ENCODE assay signal across 18 cellular contexts in the genomic region with DNA sequence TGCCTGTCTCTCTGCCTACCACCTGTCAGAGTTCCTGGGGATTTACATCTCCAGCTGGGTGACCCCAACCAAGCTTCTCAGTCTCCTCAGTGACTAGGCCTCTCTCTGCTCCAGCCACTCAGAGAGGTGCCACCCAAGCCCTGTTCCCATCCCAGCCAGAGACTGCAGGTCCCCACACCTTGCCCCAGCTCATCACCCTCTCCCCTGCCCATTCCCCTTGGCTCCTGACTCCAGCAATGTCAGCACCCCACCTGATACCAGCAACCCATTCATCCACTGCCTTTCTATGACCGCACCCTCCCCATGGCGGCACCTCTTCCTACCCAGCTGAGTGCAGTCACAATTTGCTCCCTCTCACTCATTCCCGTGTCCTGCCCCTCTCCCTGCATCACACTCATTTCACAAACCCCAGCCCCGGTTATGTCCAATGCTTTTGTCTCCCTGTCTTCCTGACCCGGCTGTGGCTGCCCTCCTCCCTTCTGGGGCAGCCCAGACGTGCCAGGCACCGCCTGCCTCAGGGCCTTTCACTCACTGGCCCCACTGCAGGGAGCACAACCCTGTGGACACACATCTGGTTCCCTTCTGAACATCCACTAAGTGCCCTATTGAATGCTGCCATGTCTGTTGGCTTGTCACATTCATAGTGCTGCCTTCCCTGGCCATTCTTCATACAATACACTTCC.
A peak's percentile ranks its signal among the peaks of the same experiment; 100 is the strongest.
DNase-seq lines count a peak whose midpoint lies in the region; ATAC-seq, FAIRE-seq and TF ChIP-seq lines count a peak whose summit lies in the region.
"Had no signal": no experiment of that assay in that cellular context is flagged by ENCODE, and none has a peak within 500 bp of the region (broad histone marks: within the 10 kb centered on the region; RNA-seq: fewer than 3 reads in every experiment).

No MANE protein-coding gene starts in this region.

- no peak overlapping the region for H3K4me2 ChIP-seq in SK-N-SH
- H3K4me2 ChIP-seq: A549 had no signal

- no peaks in the 10 kb centered on the region for H3K79me2 ChIP-seq in SK-N-SH (ENCODE audit: insufficient read depth)

- POLR2A ChIA-PET in SK-N-SH (lab: Yijun Ruan, JAX): no interaction called here

- CTCF ChIA-PET in SK-N-SH (lab: Yijun Ruan, JAX): interaction anchor here (0.7 kb wide), 1 partner anchor 58 kb away, joined by 4 read pairs; no protein-coding TSS in a partner anchor

- ATAC-seq in SK-N-SH treated with all-trans-retinoic acid at 6 μM for 48 hours (no peak), HG03520 (IDR thresholded peaks at IDR 0.05; ENCODE audit: unreplicated experiment) (no peak)
- ATAC-seq: A549 had no signal

- H3K9ac ChIP-seq in SK-N-SH (no peak overlapping the region), endodermal cell (ENCODE audit: extremely low read depth, low read length, poor library complexity, severe bottlenecking) (no peak overlapping the region)

- no peak overlapping the region for H3K27ac Mint-ChIP-seq in endodermal cell
- H3K27ac Mint-ChIP-seq in neural crest cell (ENCODE audit: unreplicated experiment): peak overlapping the region; percentile 75
- H3K27ac Mint-ChIP-seq: CD4-positive, alpha-beta T cell had no signal

- no peaks in the 10 kb centered on the region for H3K9me2 ChIP-seq in SK-N-SH

- H3K4me1 ChIP-seq in SK-N-SH (ENCODE audit: control insufficient read depth in 1 of 2, insufficient read depth in 2 of 2, low read depth in 1 of 2, low read length in 1 of 2) (peaks cover 0 to 5% of the 10 kb centered on the region in 2 experiments; a peak in 1 of 4 replicates), endodermal cell (ENCODE audit: control insufficient read depth, insufficient read depth, low read length) (peaks cover 5% of the 10 kb centered on the region)
- H3K4me1 ChIP-seq: A549, Caco-2 had no signal

- no peak for TF ChIP-seq EP300 in SK-N-SH (IDR thresholded peaks at IDR 0.05; ENCODE audit: borderline replicate concordance in 1 of 2, low read depth in 1 of 2, low read length in 1 of 2)

- H3K27ac ChIP-seq in SK-N-SH (ENCODE audit: low read depth in 2 of 2, low read length in 1 of 2) (no peak overlapping the region), endodermal cell (ENCODE audit: low read depth, low read length) (no peak overlapping the region)
- H3K27ac ChIP-seq: 22Rv1, A549, C4-2B had no signal

- in situ Hi-C loops in G401 (cut with HindIII; ENCODE audit: low sequenced_read_pairs): no loop called here

- 16% methylated on average over 7 of the region's 7 CpGs for WGBS in SK-N-SH (ENCODE audit: low lambda C conversion rate)
- 91 to 95% methylated on average over 3 to 7 of the region's 7 CpGs for WGBS in endodermal cell (ENCODE audit: insufficient coverage in 1 of 2, insufficient read length in 1 of 2), 2 experiments

- no peak overlapping the region for H2AFZ ChIP-seq in SK-N-SH (ENCODE audit: low read depth)

- FAIRE-seq in urothelium cell line (lab: Jason Lieb, UNC): peak; percentile 73
- FAIRE-seq: A549, D721Med had no signal

- TF ChIP-seq CTCF in SK-N-SH (IDR thresholded peaks at IDR 0.05) (no peak), endodermal cell (conservative IDR thresholded peaks at IDR 0.05) (no peak), neural crest cell (conservative IDR thresholded peaks at IDR 0.05) (no peak)

- H3F3A ChIP-seq in SK-N-SH (replicated peaks; ENCODE audit: insufficient read depth): no peaks in the 10 kb centered on the region

- H4K20me1 ChIP-seq in SK-N-SH (ENCODE audit: insufficient read depth): no peaks in the 10 kb centered on the region

- H3K4me1 Mint-ChIP-seq in endodermal cell: peaks cover 15% of the 10 kb centered on the region
- peaks cover 20% of the 10 kb centered on the region for H3K4me1 Mint-ChIP-seq in neural crest cell

- H3K4me3 Mint-ChIP-seq in endodermal cell (no peak overlapping the region), neural crest cell (no peak overlapping the region)
- H3K4me3 Mint-ChIP-seq: CD4-positive, alpha-beta T cell; H9 had no signal

- H3K27me3 ChIP-seq in SK-N-SH (ENCODE audit: insufficient read depth) (no peaks in the 10 kb centered on the region), endodermal cell (ENCODE audit: control insufficient read depth, insufficient read depth, low read length, poor library complexity, severe bottlenecking) (no peaks in the 10 kb centered on the region)

- H3K9me3 Mint-ChIP-seq in endodermal cell: peaks cover 13% of the 10 kb centered on the region
- peaks cover 14% of the 10 kb centered on the region for H3K9me3 Mint-ChIP-seq in neural crest cell
- H3K9me3 Mint-ChIP-seq: CD4-positive, alpha-beta T cell had no signal

- H3K36me3 ChIP-seq in SK-N-SH (replicated peaks in 1 of 2; ENCODE audit: control insufficient read depth in 1 of 2, insufficient read depth in 2 of 2, low read length in 1 of 2) (no peaks in the 10 kb centered on the region), endodermal cell (ENCODE audit: control insufficient read depth, insufficient read depth, low read length) (no peaks in the 10 kb centered on the region)

- H3K36me3 Mint-ChIP-seq in endodermal cell (ENCODE audit: low read depth) (no peaks in the 10 kb centered on the region), neural crest cell (ENCODE audit: low read depth) (peaks cover 3% of the 10 kb centered on the region)

- no peaks in the 10 kb centered on the region for H3K9me3 ChIP-seq in SK-N-SH
- no peaks in the 10 kb centered on the region for H3K9me3 ChIP-seq in endodermal cell (ENCODE audit: control insufficient read depth, low read length)
- H3K9me3 ChIP-seq: A549, Caco-2 had no signal

- H3K27me3 Mint-ChIP-seq in endodermal cell (ENCODE audit: insufficient read depth): no peaks in the 10 kb centered on the region
- no peaks in the 10 kb centered on the region for H3K27me3 Mint-ChIP-seq in neural crest cell (ENCODE audit: low read depth)

- DNase-seq in SK-N-SH (peak; percentile 48), endodermal cell (peak; percentile 35), neural crest cell (ENCODE audit: low read depth, low spot score) (no peak), urothelium cell line (ENCODE audit: low spot score) (no peak), G401 (ENCODE audit: low spot score) (no peak), HUDEP-2 (lab: John Stamatoyannopoulos, UW; ENCODE audit: unreplicated experiment in 76 of 76) (no peak)
- DNase-seq: AML-193; Caco-2; CD4-positive, alpha-beta T cell; GDM1; GOT3; H9 had no signal

- H3K4me3 ChIP-seq in SK-N-SH (ENCODE audit: low read depth in 2 of 2, low read length in 1 of 2) (no peak overlapping the region), endodermal cell (ENCODE audit: low read length) (no peak overlapping the region)
- H3K4me3 ChIP-seq: A549 had no signal

- no peak for TF ChIP-seq RAD21 in SK-N-SH (IDR thresholded peaks at IDR 0.05; ENCODE audit: low read length)

TF ChIP-seq in SK-N-SH, 30 proteins besides CTCF, POLR2A, EP300 and RAD21:
- TF ChIP-seq RFX5 (IDR thresholded peaks at IDR 0.05; ENCODE audit: low read length) (no peak), RXRA (IDR thresholded peaks at IDR 0.05; ENCODE audit: borderline replicate concordance, low read depth) (no peak), EZH2phosphoT487 (IDR thresholded peaks at IDR 0.05; ENCODE audit: borderline replicate concordance, low read depth) (no peak)
- TF ChIP-seq, protein P1, sequence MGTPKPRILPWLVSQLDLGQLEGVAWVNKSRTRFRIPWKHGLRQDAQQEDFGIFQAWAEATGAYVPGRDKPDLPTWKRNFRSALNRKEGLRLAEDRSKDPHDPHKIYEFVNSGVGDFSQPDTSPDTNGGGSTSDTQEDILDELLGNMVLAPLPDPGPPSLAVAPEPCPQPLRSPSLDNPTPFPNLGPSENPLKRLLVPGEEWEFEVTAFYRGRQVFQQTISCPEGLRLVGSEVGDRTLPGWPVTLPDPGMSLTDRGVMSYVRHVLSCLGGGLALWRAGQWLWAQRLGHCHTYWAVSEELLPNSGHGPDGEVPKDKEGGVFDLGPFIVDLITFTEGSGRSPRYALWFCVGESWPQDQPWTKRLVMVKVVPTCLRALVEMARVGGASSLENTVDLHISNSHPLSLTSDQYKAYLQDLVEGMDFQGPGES (IDR thresholded peaks at IDR 0.05; ENCODE audit: low read depth, low read length): no peak

TF ChIP-seq in SK-N-SH treated with all-trans-retinoic acid at 6 μM for 48 hours, 23 proteins besides CTCF, POLR2A, EP300 and RAD21 (continues in another document):
- TF ChIP-seq, protein P2, sequence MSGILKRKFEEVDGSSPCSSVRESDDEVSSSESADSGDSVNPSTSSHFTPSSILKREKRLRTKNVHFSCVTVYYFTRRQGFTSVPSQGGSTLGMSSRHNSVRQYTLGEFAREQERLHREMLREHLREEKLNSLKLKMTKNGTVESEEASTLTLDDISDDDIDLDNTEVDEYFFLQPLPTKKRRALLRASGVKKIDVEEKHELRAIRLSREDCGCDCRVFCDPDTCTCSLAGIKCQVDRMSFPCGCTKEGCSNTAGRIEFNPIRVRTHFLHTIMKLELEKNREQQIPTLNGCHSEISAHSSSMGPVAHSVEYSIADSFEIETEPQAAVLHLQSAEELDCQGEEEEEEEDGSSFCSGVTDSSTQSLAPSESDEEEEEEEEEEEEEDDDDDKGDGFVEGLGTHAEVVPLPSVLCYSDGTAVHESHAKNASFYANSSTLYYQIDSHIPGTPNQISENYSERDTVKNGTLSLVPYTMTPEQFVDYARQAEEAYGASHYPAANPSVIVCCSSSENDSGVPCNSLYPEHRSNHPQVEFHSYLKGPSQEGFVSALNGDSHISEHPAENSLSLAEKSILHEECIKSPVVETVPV (CRISPR knock-in tag; IDR thresholded peaks at IDR 0.05): no peak
- TF ChIP-seq ZFP30 (CRISPR knock-in tag; IDR thresholded peaks at IDR 0.05) (no peak), ZFP3 (CRISPR knock-in tag; IDR thresholded peaks at IDR 0.05) (no peak), BACH2 (CRISPR knock-in tag; IDR thresholded peaks at IDR 0.05; ENCODE audit: borderline replicate concordance) (no peak), RARB (CRISPR knock-in tag; IDR thresholded peaks at IDR 0.05) (no peak), GLIS3 (CRISPR knock-in tag; IDR thresholded peaks at IDR 0.05) (no peak), ESRRG (CRISPR knock-in tag; IDR thresholded peaks at IDR 0.05) (no peak), ISL1 (CRISPR knock-in tag; IDR thresholded peaks at IDR 0.05) (no peak)
- TF ChIP-seq, protein P3, sequence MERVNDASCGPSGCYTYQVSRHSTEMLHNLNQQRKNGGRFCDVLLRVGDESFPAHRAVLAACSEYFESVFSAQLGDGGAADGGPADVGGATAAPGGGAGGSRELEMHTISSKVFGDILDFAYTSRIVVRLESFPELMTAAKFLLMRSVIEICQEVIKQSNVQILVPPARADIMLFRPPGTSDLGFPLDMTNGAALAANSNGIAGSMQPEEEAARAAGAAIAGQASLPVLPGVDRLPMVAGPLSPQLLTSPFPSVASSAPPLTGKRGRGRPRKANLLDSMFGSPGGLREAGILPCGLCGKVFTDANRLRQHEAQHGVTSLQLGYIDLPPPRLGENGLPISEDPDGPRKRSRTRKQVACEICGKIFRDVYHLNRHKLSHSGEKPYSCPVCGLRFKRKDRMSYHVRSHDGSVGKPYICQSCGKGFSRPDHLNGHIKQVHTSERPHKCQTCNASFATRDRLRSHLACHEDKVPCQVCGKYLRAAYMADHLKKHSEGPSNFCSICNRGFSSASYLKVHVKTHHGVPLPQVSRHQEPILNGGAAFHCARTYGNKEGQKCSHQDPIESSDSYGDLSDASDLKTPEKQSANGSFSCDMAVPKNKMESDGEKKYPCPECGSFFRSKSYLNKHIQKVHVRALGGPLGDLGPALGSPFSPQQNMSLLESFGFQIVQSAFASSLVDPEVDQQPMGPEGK (CRISPR knock-in tag; IDR thresholded peaks at IDR 0.05; ENCODE audit: borderline replicate concordance): no peak

Comparison
In these comparisons a context has a peak if more than half of its experiments do, and no peak if none do; other contexts are left out.
1. DNase-seq: peak in SK-N-SH (single experiment) and endodermal cell (single experiment); none in neural crest cell (single experiment), urothelium cell line (single experiment), G401 (single experiment) and HUDEP-2 (0 of 76).